In genomic region chr10:103554488-103555320, GRCh38 we compare ENCODE assay signal across 8 cellular contexts.
DNase-seq lines count a peak whose midpoint lies in the region; ATAC-seq lines count a peak whose summit lies in the region.

No MANE protein-coding gene starts in this region.

- peak overlapping the region; percentile 58 for H3K4me3 ChIP-seq in HUES6 (ENCODE audit: low read depth, low read length)

- no peak overlapping the region for H3K27ac ChIP-seq in HUES6 (ENCODE audit: low read depth, low read length)

- ATAC-seq in left colon (peak; percentile 74), HG03354 (IDR thresholded peaks at IDR 0.05; ENCODE audit: poor library complexity, severe bottlenecking, unreplicated experiment) (no peak), GM18858 (IDR thresholded peaks at IDR 0.05; ENCODE audit: unreplicated experiment) (no peak)
- peak; percentile 42 to 57 for ATAC-seq in stimulated activated naive B cell treated with anti-CD40 and anti-IgM and Interleukin-4, amounts not matched to agents 10 μg/mL and 1 μg/mL and 100 μg/mL, for 72 hours (replicated peaks)

- peaks cover under 1% of the 10 kb centered on the region; the same call in 1 of the 2 replicates for H3K36me3 ChIP-seq in HUES6 (ENCODE audit: control insufficient read depth, insufficient read depth, low read length)

- in situ Hi-C loops in SK-MEL-5 (cut with HindIII; ENCODE audit: low pct_unique_long_range_greater_than_20kb, low sequenced_read_pairs), result no loop called here

- peaks cover 10% of the 10 kb centered on the region for H3K27me3 ChIP-seq in HUES6 (ENCODE audit: control insufficient read depth, insufficient read depth, low read length)

- H3K9me3 ChIP-seq in HUES6 (ENCODE audit: control insufficient read depth, insufficient read depth, low read depth, low read length), result no peaks in the 10 kb centered on the region

- H3K9ac ChIP-seq in HUES6 (ENCODE audit: low read length), result no peak overlapping the region

- H3K4me1 Mint-ChIP-seq in stimulated activated naive B cell treated with anti-CD40 and anti-IgM and Interleukin-4, amounts not matched to agents 10 μg/mL and 1 μg/mL and 100 μg/mL, for 72 hours, result peaks cover 6 to 7% of the 10 kb centered on the region in 2 donors

- peak overlapping the region; percentile 75 for H3K27ac Mint-ChIP-seq in stimulated activated naive B cell treated with anti-CD40 and anti-IgM and Interleukin-4, amounts not matched to agents 10 μg/mL and 1 μg/mL and 100 μg/mL, for 72 hours

- H3K9me3 Mint-ChIP-seq in stimulated activated naive B cell treated with anti-CD40 and anti-IgM and Interleukin-4, amounts not matched to agents 10 μg/mL and 1 μg/mL and 100 μg/mL, for 72 hours, result no peaks in the 10 kb centered on the region

- intact Hi-C loops in left colon (cut with DNase I, micrococcal nuclease), result no loop called here

- DNase-seq in CD1c-positive myeloid dendritic cell (ENCODE audit: extremely low spot score) (peak; percentile 83), SK-MEL-5 (ENCODE audit: low read depth, low spot score) (peak; percentile 8), cerebellum (ENCODE audit: low spot score) (peak; percentile 84), left colon (peak; percentile 72 to 74)
- DNase-seq in stimulated activated naive B cell treated with anti-CD40 and anti-IgM and Interleukin-4, amounts not matched to agents 10 μg/mL and 1 μg/mL and 100 μg/mL, for 72 hours, result no peak

- H3K4me1 ChIP-seq in HUES6 (ENCODE audit: control insufficient read depth, insufficient read depth, low read length), result peaks cover 19% of the 10 kb centered on the region; the same call in 1 of the 2 replicates

- no peaks in the 10 kb centered on the region for H3K36me3 Mint-ChIP-seq in stimulated activated naive B cell treated with anti-CD40 and anti-IgM and Interleukin-4, amounts not matched to agents 10 μg/mL and 1 μg/mL and 100 μg/mL, for 72 hours

- peak overlapping the region; percentile 68 to 78 for H3K4me3 Mint-ChIP-seq in stimulated activated naive B cell treated with anti-CD40 and anti-IgM and Interleukin-4, amounts not matched to agents 10 μg/mL and 1 μg/mL and 100 μg/mL, for 72 hours

- H3K27me3 Mint-ChIP-seq in stimulated activated naive B cell treated with anti-CD40 and anti-IgM and Interleukin-4, amounts not matched to agents 10 μg/mL and 1 μg/mL and 100 μg/mL, for 72 hours, result peaks cover 40 to 56% of the 10 kb centered on the region in 2 donors

Comparison
In these comparisons a context has a peak if more than half of its experiments do, and no peak if none do; other contexts are left out.
1. ATAC-seq: peak in left colon (single experiment) and stimulated activated naive B cell treated with anti-CD40 and anti-IgM and Interleukin-4, amounts not matched to agents 10 μg/mL and 1 μg/mL and 100 μg/mL, for 72 hours (2 of 2); none in HG03354 (single experiment) and GM18858 (single experiment).